Comparison of ENCODE assay signal across 1 cellular context in the genomic region with DNA sequence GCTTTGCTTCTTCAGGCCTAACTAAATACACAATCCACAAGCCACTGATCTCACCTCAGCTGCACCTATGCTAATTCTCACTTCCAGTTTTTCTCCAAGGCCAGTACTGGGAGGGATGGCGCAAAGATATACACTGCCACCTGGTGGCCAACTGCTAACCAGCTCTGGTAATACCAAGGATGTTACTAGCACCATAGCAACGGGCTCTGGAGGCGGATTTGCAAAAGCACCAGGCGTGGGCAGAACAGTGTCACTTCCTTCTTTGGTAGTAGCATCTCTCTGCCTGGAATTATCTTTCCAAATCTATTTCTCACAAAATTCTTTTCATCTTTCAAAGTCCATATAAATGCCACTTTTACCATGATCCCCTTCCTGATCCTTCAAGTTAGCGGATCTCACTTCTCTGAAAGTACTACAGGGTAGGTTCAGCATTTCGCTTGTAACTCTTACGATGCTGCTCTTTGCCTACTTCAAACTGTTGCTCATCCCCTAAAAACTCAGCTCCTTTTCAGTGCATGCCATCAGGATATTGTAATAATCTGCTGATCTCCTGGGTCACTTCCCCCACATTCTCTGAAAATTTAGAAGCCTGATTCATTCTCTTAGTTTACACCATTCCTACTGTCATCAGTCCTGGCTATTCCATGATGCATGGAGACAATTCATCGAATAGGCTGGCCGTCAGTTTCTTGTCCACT.
TF ChIP-seq lines count a peak whose summit lies in the region.

No MANE protein-coding gene starts in this region.

TF ChIP-seq in GM12878, 131 proteins besides CTCF, POLR2A, EP300 and RAD21 (continued from another document and continues in another):
- TF ChIP-seq, protein P1, sequence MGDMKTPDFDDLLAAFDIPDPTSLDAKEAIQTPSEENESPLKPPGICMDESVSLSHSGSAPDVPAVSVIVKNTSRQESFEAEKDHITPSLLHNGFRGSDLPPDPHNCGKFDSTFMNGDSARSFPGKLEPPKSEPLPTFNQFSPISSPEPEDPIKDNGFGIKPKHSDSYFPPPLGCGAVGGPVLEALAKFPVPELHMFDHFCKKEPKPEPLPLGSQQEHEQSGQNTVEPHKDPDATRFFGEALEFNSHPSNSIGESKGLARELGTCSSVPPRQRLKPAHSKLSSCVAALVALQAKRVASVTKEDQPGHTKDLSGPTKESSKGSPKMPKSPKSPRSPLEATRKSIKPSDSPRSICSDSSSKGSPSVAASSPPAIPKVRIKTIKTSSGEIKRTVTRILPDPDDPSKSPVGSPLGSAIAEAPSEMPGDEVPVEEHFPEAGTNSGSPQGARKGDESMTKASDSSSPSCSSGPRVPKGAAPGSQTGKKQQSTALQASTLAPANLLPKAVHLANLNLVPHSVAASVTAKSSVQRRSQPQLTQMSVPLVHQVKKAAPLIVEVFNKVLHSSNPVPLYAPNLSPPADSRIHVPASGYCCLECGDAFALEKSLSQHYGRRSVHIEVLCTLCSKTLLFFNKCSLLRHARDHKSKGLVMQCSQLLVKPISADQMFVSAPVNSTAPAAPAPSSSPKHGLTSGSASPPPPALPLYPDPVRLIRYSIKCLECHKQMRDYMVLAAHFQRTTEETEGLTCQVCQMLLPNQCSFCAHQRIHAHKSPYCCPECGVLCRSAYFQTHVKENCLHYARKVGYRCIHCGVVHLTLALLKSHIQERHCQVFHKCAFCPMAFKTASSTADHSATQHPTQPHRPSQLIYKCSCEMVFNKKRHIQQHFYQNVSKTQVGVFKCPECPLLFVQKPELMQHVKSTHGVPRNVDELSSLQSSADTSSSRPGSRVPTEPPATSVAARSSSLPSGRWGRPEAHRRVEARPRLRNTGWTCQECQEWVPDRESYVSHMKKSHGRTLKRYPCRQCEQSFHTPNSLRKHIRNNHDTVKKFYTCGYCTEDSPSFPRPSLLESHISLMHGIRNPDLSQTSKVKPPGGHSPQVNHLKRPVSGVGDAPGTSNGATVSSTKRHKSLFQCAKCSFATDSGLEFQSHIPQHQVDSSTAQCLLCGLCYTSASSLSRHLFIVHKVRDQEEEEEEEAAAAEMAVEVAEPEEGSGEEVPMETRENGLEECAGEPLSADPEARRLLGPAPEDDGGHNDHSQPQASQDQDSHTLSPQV (IDR thresholded peaks at IDR 0.05), result no peak
- TF ChIP-seq HDGF (IDR thresholded peaks at IDR 0.05), result 0 out of 2 replicates have a peak, but pooled peaks have one; percentile 36
- 0 out of 2 replicates have a peak, but pooled peaks have one; percentile 56 for TF ChIP-seq SIN3A (IDR thresholded peaks at IDR 0.05; ENCODE audit: low read depth, low read length)
- TF ChIP-seq ATF7 (IDR thresholded peaks at IDR 0.05; ENCODE audit: low read depth), result peak; percentile 50
- no peak for TF ChIP-seq ZNF217 (IDR thresholded peaks at IDR 0.05)
- TF ChIP-seq, protein P2, sequence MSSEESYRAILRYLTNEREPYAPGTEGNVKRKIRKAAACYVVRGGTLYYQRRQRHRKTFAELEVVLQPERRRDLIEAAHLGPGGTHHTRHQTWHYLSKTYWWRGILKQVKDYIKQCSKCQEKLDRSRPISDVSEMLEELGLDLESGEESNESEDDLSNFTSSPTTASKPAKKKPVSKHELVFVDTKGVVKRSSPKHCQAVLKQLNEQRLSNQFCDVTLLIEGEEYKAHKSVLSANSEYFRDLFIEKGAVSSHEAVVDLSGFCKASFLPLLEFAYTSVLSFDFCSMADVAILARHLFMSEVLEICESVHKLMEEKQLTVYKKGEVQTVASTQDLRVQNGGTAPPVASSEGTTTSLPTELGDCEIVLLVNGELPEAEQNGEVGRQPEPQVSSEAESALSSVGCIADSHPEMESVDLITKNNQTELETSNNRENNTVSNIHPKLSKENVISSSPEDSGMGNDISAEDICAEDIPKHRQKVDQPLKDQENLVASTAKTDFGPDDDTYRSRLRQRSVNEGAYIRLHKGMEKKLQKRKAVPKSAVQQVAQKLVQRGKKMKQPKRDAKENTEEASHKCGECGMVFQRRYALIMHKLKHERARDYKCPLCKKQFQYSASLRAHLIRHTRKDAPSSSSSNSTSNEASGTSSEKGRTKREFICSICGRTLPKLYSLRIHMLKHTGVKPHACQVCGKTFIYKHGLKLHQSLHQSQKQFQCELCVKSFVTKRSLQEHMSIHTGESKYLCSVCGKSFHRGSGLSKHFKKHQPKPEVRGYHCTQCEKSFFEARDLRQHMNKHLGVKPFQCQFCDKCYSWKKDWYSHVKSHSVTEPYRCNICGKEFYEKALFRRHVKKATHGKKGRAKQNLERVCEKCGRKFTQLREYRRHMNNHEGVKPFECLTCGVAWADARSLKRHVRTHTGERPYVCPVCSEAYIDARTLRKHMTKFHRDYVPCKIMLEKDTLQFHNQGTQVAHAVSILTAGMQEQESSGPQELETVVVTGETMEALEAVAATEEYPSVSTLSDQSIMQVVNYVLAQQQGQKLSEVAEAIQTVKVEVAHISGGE (CRISPR knock-in tag; IDR thresholded peaks at IDR 0.05), result no peak
- TF ChIP-seq BHLHE40 (IDR thresholded peaks at IDR 0.05; ENCODE audit: borderline replicate concordance in 1 of 2, low read depth in 2 of 2, low read length in 1 of 2), result peak in 1 of 2 experiments; percentile 34; a peak in 1 of 4 replicates
- TF ChIP-seq MEF2B (IDR thresholded peaks at IDR 0.05; ENCODE audit: partially characterized antibody, poor library complexity, severe bottlenecking), result peak; percentile 41
- TF ChIP-seq IRF4 (IDR thresholded peaks at IDR 0.05; ENCODE audit: low read depth, low read length), result peak; percentile 79
- TF ChIP-seq IKZF2 (IDR thresholded peaks at IDR 0.05), result peak; percentile 86 to 91; a peak in 3 of 4 replicates
- TF ChIP-seq, protein P3, sequence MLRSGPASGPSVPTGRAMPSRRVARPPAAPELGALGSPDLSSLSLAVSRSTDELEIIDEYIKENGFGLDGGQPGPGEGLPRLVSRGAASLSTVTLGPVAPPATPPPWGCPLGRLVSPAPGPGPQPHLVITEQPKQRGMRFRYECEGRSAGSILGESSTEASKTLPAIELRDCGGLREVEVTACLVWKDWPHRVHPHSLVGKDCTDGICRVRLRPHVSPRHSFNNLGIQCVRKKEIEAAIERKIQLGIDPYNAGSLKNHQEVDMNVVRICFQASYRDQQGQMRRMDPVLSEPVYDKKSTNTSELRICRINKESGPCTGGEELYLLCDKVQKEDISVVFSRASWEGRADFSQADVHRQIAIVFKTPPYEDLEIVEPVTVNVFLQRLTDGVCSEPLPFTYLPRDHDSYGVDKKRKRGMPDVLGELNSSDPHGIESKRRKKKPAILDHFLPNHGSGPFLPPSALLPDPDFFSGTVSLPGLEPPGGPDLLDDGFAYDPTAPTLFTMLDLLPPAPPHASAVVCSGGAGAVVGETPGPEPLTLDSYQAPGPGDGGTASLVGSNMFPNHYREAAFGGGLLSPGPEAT (IDR thresholded peaks at IDR 0.05; ENCODE audit: low read depth), result peak; percentile 80; the same call in 1 of the 2 replicates
- TF ChIP-seq ESRRA (IDR thresholded peaks at IDR 0.05; ENCODE audit: low read length), result no peak
- no peak for TF ChIP-seq NR2C2 (IDR thresholded peaks at IDR 0.05; ENCODE audit: borderline replicate concordance, control insufficient read depth, insufficient read length, low read depth)
- TF ChIP-seq RFX5 (IDR thresholded peaks at IDR 0.05; ENCODE audit: low read depth, low read length), result no peak
- TF ChIP-seq JUNB (IDR thresholded peaks at IDR 0.05), result no peak
- TF ChIP-seq, protein P4, sequence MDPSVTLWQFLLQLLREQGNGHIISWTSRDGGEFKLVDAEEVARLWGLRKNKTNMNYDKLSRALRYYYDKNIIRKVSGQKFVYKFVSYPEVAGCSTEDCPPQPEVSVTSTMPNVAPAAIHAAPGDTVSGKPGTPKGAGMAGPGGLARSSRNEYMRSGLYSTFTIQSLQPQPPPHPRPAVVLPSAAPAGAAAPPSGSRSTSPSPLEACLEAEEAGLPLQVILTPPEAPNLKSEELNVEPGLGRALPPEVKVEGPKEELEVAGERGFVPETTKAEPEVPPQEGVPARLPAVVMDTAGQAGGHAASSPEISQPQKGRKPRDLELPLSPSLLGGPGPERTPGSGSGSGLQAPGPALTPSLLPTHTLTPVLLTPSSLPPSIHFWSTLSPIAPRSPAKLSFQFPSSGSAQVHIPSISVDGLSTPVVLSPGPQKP (IDR thresholded peaks at IDR 0.05; ENCODE audit: low read depth, low read length), result no peak
- peak; percentile 89 for TF ChIP-seq MXI1 (IDR thresholded peaks at IDR 0.05; ENCODE audit: low read depth, low read length)
- no peak for TF ChIP-seq HDAC6 (IDR thresholded peaks at IDR 0.05; ENCODE audit: unreplicated experiment)
- TF ChIP-seq ZNF207 (IDR thresholded peaks at IDR 0.05; ENCODE audit: borderline replicate concordance), result peak; percentile 82; the same call in 1 of the 2 replicates
- no peak for TF ChIP-seq TCF3 (IDR thresholded peaks at IDR 0.05; ENCODE audit: borderline replicate concordance, insufficient read depth, low read depth, low read length)
- no peak for TF ChIP-seq NFXL1 (IDR thresholded peaks at IDR 0.05; ENCODE audit: borderline replicate concordance)
- TF ChIP-seq, protein P5, sequence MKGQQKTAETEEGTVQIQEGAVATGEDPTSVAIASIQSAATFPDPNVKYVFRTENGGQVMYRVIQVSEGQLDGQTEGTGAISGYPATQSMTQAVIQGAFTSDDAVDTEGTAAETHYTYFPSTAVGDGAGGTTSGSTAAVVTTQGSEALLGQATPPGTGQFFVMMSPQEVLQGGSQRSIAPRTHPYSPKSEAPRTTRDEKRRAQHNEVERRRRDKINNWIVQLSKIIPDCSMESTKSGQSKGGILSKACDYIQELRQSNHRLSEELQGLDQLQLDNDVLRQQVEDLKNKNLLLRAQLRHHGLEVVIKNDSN (IDR thresholded peaks at IDR 0.05; ENCODE audit: borderline replicate concordance, extremely low read length, insufficient read depth, low read depth, low read length), result no peak
- no peak for TF ChIP-seq SMAD1 (IDR thresholded peaks at IDR 0.05; ENCODE audit: low read depth, partially characterized antibody)
- no peak for TF ChIP-seq CBFB (IDR thresholded peaks at IDR 0.05; ENCODE audit: low read depth)
- no peak for TF ChIP-seq ZNF622 (IDR thresholded peaks at IDR 0.05)
- TF ChIP-seq, protein P6, sequence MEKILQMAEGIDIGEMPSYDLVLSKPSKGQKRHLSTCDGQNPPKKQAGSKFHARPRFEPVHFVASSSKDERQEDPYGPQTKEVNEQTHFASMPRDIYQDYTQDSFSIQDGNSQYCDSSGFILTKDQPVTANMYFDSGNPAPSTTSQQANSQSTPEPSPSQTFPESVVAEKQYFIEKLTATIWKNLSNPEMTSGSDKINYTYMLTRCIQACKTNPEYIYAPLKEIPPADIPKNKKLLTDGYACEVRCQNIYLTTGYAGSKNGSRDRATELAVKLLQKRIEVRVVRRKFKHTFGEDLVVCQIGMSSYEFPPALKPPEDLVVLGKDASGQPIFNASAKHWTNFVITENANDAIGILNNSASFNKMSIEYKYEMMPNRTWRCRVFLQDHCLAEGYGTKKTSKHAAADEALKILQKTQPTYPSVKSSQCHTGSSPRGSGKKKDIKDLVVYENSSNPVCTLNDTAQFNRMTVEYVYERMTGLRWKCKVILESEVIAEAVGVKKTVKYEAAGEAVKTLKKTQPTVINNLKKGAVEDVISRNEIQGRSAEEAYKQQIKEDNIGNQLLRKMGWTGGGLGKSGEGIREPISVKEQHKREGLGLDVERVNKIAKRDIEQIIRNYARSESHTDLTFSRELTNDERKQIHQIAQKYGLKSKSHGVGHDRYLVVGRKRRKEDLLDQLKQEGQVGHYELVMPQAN (conservative IDR thresholded peaks at IDR 0.05), result no peak
- TF ChIP-seq TCF12 (IDR thresholded peaks at IDR 0.05; ENCODE audit: low read depth, low read length), result no peak
- 0 out of 2 replicates have a peak, but pooled peaks have one; percentile 44 for TF ChIP-seq YY1 (IDR thresholded peaks at IDR 0.05; ENCODE audit: low read depth, low read length)
- TF ChIP-seq, protein P7, sequence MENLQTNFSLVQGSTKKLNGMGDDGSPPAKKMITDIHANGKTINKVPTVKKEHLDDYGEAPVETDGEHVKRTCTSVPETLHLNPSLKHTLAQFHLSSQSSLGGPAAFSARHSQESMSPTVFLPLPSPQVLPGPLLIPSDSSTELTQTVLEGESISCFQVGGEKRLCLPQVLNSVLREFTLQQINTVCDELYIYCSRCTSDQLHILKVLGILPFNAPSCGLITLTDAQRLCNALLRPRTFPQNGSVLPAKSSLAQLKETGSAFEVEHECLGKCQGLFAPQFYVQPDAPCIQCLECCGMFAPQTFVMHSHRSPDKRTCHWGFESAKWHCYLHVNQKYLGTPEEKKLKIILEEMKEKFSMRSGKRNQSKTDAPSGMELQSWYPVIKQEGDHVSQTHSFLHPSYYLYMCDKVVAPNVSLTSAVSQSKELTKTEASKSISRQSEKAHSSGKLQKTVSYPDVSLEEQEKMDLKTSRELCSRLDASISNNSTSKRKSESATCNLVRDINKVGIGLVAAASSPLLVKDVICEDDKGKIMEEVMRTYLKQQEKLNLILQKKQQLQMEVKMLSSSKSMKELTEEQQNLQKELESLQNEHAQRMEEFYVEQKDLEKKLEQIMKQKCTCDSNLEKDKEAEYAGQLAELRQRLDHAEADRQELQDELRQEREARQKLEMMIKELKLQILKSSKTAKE (IDR thresholded peaks at IDR 0.05; ENCODE audit: low read depth, poor library complexity, severe bottlenecking), result peak; percentile 59
- TF ChIP-seq ZBED1 (IDR thresholded peaks at IDR 0.05; ENCODE audit: borderline replicate concordance), result no peak
- TF ChIP-seq RB1 (IDR thresholded peaks at IDR 0.05; ENCODE audit: borderline replicate concordance), result 0 out of 2 replicates have a peak, but pooled peaks have one; percentile 23
- no peak for TF ChIP-seq ZSCAN29 (IDR thresholded peaks at IDR 0.05)
- TF ChIP-seq, protein P8, sequence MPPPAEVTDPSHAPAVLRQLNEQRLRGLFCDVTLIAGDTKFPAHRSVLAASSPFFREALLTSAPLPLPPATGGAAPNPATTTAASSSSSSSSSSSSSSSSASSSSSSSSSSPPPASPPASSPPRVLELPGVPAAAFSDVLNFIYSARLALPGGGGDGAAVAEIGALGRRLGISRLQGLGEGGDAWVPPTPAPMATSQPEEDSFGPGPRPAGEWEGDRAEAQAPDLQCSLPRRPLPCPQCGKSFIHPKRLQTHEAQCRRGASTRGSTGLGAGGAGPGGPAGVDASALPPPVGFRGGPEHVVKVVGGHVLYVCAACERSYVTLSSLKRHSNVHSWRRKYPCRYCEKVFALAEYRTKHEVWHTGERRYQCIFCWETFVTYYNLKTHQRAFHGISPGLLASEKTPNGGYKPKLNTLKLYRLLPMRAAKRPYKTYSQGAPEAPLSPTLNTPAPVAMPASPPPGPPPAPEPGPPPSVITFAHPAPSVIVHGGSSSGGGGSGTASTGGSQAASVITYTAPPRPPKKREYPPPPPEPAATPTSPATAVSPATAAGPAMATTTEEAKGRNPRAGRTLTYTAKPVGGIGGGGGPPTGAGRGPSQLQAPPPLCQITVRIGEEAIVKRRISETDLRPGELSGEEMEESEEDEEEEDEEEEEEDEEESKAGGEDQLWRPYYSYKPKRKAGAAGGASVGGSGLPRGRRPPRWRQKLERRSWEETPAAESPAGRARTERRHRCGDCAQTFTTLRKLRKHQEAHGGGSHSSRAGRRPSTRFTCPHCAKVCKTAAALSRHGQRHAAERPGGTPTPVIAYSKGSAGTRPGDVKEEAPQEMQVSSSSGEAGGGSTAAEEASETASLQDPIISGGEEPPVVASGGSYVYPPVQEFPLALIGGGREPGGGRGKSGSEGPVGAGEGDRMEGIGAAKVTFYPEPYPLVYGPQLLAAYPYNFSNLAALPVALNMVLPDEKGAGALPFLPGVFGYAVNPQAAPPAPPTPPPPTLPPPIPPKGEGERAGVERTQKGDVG (CRISPR knock-in tag; IDR thresholded peaks at IDR 0.05), result no peak
- no peak for TF ChIP-seq KDM1A (IDR thresholded peaks at IDR 0.05; ENCODE audit: borderline replicate concordance)
- TF ChIP-seq SMC3 (IDR thresholded peaks at IDR 0.05; ENCODE audit: borderline replicate concordance, low read length), result peak; percentile 86
- TF ChIP-seq BRCA1 (IDR thresholded peaks at IDR 0.05; ENCODE audit: low read depth, low read length), result no peak
